ENCODE assay signal across 2 cellular contexts in the genomic region with DNA sequence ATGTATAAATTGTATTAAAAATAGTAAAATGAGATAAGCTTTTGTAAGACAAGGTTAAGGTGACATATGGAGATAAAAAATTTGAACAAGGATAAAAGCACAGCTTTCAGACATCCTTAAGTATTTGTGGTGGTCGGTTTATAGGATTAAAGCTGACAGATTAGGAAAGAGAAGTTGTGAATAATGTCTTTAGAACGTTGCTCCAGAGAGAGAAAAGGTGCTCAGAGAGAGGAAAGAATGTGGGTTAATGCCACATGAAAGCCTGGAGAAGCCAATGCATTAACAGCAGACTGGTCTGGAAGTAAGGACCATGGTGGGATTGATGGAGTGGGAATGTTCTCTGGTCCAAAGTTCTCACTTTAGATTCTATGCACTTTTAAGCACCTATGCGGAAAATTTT.
A peak's percentile ranks its signal among the peaks of the same experiment; 100 is the strongest.
TF ChIP-seq lines count a peak whose summit lies in the region.

No MANE protein-coding gene starts in this region.

TF ChIP-seq in IMR-90, 13 proteins besides CTCF, POLR2A, EP300 and RAD21:
- TF ChIP-seq, protein P1, sequence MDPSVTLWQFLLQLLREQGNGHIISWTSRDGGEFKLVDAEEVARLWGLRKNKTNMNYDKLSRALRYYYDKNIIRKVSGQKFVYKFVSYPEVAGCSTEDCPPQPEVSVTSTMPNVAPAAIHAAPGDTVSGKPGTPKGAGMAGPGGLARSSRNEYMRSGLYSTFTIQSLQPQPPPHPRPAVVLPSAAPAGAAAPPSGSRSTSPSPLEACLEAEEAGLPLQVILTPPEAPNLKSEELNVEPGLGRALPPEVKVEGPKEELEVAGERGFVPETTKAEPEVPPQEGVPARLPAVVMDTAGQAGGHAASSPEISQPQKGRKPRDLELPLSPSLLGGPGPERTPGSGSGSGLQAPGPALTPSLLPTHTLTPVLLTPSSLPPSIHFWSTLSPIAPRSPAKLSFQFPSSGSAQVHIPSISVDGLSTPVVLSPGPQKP (IDR thresholded peaks at IDR 0.05; ENCODE audit: borderline replicate concordance, low read depth, low read length): no peak
- TF ChIP-seq USF2 (IDR thresholded peaks at IDR 0.05; ENCODE audit: low read depth, low read length): no peak
- TF ChIP-seq MAFK (IDR thresholded peaks at IDR 0.05; ENCODE audit: low read depth, low read length): no peak
- TF ChIP-seq SMC3 (IDR thresholded peaks at IDR 0.05; ENCODE audit: low read depth, low read length): no peak
- no peak for TF ChIP-seq NFE2L2 (IDR thresholded peaks at IDR 0.05; ENCODE audit: low read depth, low read length)
- no peak for TF ChIP-seq FOS (IDR thresholded peaks at IDR 0.05; ENCODE audit: low read depth, low read length)
- TF ChIP-seq CHD1 (IDR thresholded peaks at IDR 0.05; ENCODE audit: low read depth, low read length): no peak
- no peak for TF ChIP-seq BHLHE40 (IDR thresholded peaks at IDR 0.05; ENCODE audit: low read depth, low read length)
- no peak for TF ChIP-seq MAZ (IDR thresholded peaks at IDR 0.05; ENCODE audit: borderline replicate concordance, low read depth, low read length)
- no peak for TF ChIP-seq RFX5 (IDR thresholded peaks at IDR 0.05; ENCODE audit: low read depth, low read length)
TF ChIP-seq in IMR-90: peak in this region for 0.

TF ChIP-seq in SK-N-SH, 30 proteins besides CTCF, POLR2A, EP300 and RAD21 (continued from another document):
- TF ChIP-seq, protein P2, sequence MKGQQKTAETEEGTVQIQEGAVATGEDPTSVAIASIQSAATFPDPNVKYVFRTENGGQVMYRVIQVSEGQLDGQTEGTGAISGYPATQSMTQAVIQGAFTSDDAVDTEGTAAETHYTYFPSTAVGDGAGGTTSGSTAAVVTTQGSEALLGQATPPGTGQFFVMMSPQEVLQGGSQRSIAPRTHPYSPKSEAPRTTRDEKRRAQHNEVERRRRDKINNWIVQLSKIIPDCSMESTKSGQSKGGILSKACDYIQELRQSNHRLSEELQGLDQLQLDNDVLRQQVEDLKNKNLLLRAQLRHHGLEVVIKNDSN (IDR thresholded peaks at IDR 0.05; ENCODE audit: borderline replicate concordance, low read depth): no peak
- TF ChIP-seq USF2 (IDR thresholded peaks at IDR 0.05; ENCODE audit: borderline replicate concordance, low read depth, low read length): no peak
- TF ChIP-seq FOXM1 (IDR thresholded peaks at IDR 0.05; ENCODE audit: low read depth): no peak
- no peak for TF ChIP-seq GABPA (IDR thresholded peaks at IDR 0.05; ENCODE audit: low read depth)
- TF ChIP-seq, protein P3, sequence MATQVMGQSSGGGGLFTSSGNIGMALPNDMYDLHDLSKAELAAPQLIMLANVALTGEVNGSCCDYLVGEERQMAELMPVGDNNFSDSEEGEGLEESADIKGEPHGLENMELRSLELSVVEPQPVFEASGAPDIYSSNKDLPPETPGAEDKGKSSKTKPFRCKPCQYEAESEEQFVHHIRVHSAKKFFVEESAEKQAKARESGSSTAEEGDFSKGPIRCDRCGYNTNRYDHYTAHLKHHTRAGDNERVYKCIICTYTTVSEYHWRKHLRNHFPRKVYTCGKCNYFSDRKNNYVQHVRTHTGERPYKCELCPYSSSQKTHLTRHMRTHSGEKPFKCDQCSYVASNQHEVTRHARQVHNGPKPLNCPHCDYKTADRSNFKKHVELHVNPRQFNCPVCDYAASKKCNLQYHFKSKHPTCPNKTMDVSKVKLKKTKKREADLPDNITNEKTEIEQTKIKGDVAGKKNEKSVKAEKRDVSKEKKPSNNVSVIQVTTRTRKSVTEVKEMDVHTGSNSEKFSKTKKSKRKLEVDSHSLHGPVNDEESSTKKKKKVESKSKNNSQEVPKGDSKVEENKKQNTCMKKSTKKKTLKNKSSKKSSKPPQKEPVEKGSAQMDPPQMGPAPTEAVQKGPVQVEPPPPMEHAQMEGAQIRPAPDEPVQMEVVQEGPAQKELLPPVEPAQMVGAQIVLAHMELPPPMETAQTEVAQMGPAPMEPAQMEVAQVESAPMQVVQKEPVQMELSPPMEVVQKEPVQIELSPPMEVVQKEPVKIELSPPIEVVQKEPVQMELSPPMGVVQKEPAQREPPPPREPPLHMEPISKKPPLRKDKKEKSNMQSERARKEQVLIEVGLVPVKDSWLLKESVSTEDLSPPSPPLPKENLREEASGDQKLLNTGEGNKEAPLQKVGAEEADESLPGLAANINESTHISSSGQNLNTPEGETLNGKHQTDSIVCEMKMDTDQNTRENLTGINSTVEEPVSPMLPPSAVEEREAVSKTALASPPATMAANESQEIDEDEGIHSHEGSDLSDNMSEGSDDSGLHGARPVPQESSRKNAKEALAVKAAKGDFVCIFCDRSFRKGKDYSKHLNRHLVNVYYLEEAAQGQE (IDR thresholded peaks at IDR 0.05; ENCODE audit: low read depth, low read length): no peak
- TF ChIP-seq TCF12 (IDR thresholded peaks at IDR 0.05): peak; percentile 62
- TF ChIP-seq ELF1 (IDR thresholded peaks at IDR 0.05): no peak
- no peak for TF ChIP-seq FOXJ3 (CRISPR knock-in tag; IDR thresholded peaks at IDR 0.05)
- TF ChIP-seq MXI1 (IDR thresholded peaks at IDR 0.05; ENCODE audit: low read depth, low read length): no peak
- TF ChIP-seq RXRA (IDR thresholded peaks at IDR 0.05; ENCODE audit: borderline replicate concordance, low read depth): no peak
- TF ChIP-seq, protein P4, sequence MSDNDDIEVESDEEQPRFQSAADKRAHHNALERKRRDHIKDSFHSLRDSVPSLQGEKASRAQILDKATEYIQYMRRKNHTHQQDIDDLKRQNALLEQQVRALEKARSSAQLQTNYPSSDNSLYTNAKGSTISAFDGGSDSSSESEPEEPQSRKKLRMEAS (IDR thresholded peaks at IDR 0.05; ENCODE audit: low read depth): no peak
- TF ChIP-seq, protein P5, sequence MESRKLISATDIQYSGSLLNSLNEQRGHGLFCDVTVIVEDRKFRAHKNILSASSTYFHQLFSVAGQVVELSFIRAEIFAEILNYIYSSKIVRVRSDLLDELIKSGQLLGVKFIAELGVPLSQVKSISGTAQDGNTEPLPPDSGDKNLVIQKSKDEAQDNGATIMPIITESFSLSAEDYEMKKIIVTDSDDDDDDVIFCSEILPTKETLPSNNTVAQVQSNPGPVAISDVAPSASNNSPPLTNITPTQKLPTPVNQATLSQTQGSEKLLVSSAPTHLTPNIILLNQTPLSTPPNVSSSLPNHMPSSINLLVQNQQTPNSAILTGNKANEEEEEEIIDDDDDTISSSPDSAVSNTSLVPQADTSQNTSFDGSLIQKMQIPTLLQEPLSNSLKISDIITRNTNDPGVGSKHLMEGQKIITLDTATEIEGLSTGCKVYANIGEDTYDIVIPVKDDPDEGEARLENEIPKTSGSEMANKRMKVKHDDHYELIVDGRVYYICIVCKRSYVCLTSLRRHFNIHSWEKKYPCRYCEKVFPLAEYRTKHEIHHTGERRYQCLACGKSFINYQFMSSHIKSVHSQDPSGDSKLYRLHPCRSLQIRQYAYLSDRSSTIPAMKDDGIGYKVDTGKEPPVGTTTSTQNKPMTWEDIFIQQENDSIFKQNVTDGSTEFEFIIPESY (IDR thresholded peaks at IDR 0.05; ENCODE audit: borderline replicate concordance, low read depth): no peak
- TF ChIP-seq TAF1 (IDR thresholded peaks at IDR 0.05; ENCODE audit: borderline replicate concordance, low read depth, low read length): no peak
- TF ChIP-seq SMC3 (IDR thresholded peaks at IDR 0.05; ENCODE audit: low read depth, low read length): no peak
- TF ChIP-seq TEAD4 (IDR thresholded peaks at IDR 0.05; ENCODE audit: borderline replicate concordance, insufficient read depth): peak; percentile 38; the same call in 1 of the 2 replicates
- peak; percentile 35; the same call in 1 of the 2 replicates for TF ChIP-seq JUND (IDR thresholded peaks at IDR 0.05)
- TF ChIP-seq SIN3A (IDR thresholded peaks at IDR 0.05; ENCODE audit: borderline replicate concordance, low read depth, low read length): no peak
- no peak for TF ChIP-seq CHD2 (IDR thresholded peaks at IDR 0.05; ENCODE audit: low read length, partially characterized antibody)
- TF ChIP-seq RCOR1 (IDR thresholded peaks at IDR 0.05; ENCODE audit: low read length): no peak
- TF ChIP-seq POLR2AphosphoS5 (IDR thresholded peaks at IDR 0.05; ENCODE audit: low read depth, low read length): 0 out of 2 replicates have a peak, but pooled peaks have one; percentile 21
- TF ChIP-seq NFIC (IDR thresholded peaks at IDR 0.05; ENCODE audit: borderline replicate concordance): peak; percentile 35; the same call in 1 of the 2 replicates
- no peak for TF ChIP-seq NRF1 (IDR thresholded peaks at IDR 0.05; ENCODE audit: low read depth, low read length)
- no peak for TF ChIP-seq GATA2 (CRISPR knock-in tag; IDR thresholded peaks at IDR 0.05)
- TF ChIP-seq IRF3 (IDR thresholded peaks at IDR 0.05; ENCODE audit: low read depth, low read length): no peak
- TF ChIP-seq PBX3 (IDR thresholded peaks at IDR 0.05): peak; percentile 84
- no peak for TF ChIP-seq RFX5 (IDR thresholded peaks at IDR 0.05; ENCODE audit: low read length)
- peak; percentile 31; the same call in 1 of the 2 replicates for TF ChIP-seq FOSL2 (IDR thresholded peaks at IDR 0.05; ENCODE audit: borderline replicate concordance, low read depth)
- 0 out of 2 replicates have a peak, but pooled peaks have one; percentile 40 for TF ChIP-seq MEF2A (IDR thresholded peaks at IDR 0.05; ENCODE audit: borderline replicate concordance, low read depth)
- TF ChIP-seq EZH2phosphoT487 (IDR thresholded peaks at IDR 0.05; ENCODE audit: borderline replicate concordance, low read depth): no peak
